In genomic region chr2:71395471-71395870, GRCh38 we compare ENCODE assay signal across 8 cellular contexts. TPM values are rescaled to one million over a fixed set of nuclear protein-coding genes. Genes with fewer than 3 reads are reported as not detected.
"Had no signal": no experiment of that assay in that cellular context is flagged by ENCODE, and none has a peak within 500 bp of the region (broad histone marks: within the 10 kb centered on the region; RNA-seq: fewer than 3 reads in every experiment).

No MANE protein-coding gene starts in this region.

- H3K9me3 Mint-ChIP-seq: GM23338, H9, IgD-negative memory B cell had no signal

- H3K4me1 Mint-ChIP-seq: GM23338, H9, IgD-negative memory B cell had no signal

- H3K4me3 ChIP-seq: GM23338 had no signal

- ATAC-seq: GM23338 had no signal

- H3K4me2 ChIP-seq: GM23338 had no signal

- H3K4me3 Mint-ChIP-seq: GM23338, H9, IgD-negative memory B cell had no signal

- FAIRE-seq: H1, H54, HTR-8/SVneo had no signal

- DNase-seq: H9, HCEC 1CT had no signal

- H2AFZ ChIP-seq: GM23338 had no signal

- H3K27ac Mint-ChIP-seq: GM23338 had no signal

- H3K27me3 Mint-ChIP-seq: IgD-negative memory B cell had no signal

RNA-seq across cellular contexts. Expression of gene DYSF, which starts 57.9 kb away (rescaled TPM):
- total RNA-seq: HT-29 had no signal
